6 cellular contexts compared by ENCODE assay signal in genomic region chr6:49151033-49151432, GRCh38.
"Had no signal": no experiment of that assay in that cellular context is flagged by ENCODE, and none has a peak within 500 bp of the region (broad histone marks: within the 10 kb centered on the region; RNA-seq: fewer than 3 reads in every experiment).

No MANE protein-coding gene starts in this region.

- H3K27ac Mint-ChIP-seq: IgD-negative memory B cell had no signal

- H3K27me3 Mint-ChIP-seq: IgD-negative memory B cell had no signal

- H3K4me1 Mint-ChIP-seq: IgD-negative memory B cell had no signal

- H3K4me3 ChIP-seq: K562 had no signal

- H3K36me3 Mint-ChIP-seq: IgD-negative memory B cell had no signal

- H3K27ac ChIP-seq: HL-60 had no signal

- ATAC-seq: HepG2, K562 had no signal

- H3K4me3 Mint-ChIP-seq: IgD-negative memory B cell had no signal

- DNase-seq: KBM-7, KG1 had no signal
